ENCODE assay signal across 25 cellular contexts in the genomic region with DNA sequence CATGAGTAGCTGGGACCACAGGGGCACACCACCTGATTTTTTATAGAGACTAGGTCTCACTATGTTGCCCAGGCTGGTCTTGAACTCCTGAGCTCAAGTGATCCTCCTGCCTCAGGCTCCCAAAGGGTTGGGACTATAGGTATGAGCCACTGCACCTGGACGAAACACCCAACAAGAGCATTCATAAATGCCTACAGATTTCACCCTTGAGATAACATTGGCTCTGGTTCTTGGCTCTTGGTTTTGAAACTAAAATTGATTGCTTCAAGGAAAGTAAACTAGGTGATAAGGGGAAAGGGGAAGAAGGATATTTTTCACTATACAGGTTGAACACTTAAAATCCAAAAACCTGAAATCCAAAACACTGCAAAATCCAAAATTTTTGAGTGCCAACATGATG. TPM values are rescaled to one million over a fixed set of nuclear protein-coding genes. Genes with fewer than 3 reads are reported as not detected.
DNase-seq lines count a peak whose midpoint lies in the region; ATAC-seq, FAIRE-seq and TF ChIP-seq lines count a peak whose summit lies in the region.
"Had no signal": no experiment of that assay in that cellular context is flagged by ENCODE, and none has a peak within 500 bp of the region (broad histone marks: within the 10 kb centered on the region; RNA-seq: fewer than 3 reads in every experiment).

No MANE protein-coding gene starts in this region.

- H3K9me3 ChIP-seq in pancreas: no peaks in the 10 kb centered on the region
- H3K9me3 ChIP-seq: A549; BLaER1 treated with 17β-estradiol and CSF1 and Interleukin-3, amounts not matched to agents 10 nM and 100 nM had no signal

- no peak for FAIRE-seq in pancreas (lab: Jason Lieb, UNC)
- FAIRE-seq in RCC 7860 (lab: Jason Lieb, UNC): no peak
- FAIRE-seq: GM12892, GM18507 had no signal

- H3K27me3 Mint-ChIP-seq in CD14-positive monocyte (ENCODE audit: low read depth in 3 of 3): no peaks in the 10 kb centered on the region
- H3K27me3 Mint-ChIP-seq: B cell; CD4-positive, alpha-beta memory T cell; CD4-positive, CD25-positive, alpha-beta regulatory T cell; CD8-positive, alpha-beta memory T cell had no signal

- DNase-seq in CD14-positive monocyte (ENCODE audit: low spot score) (no peak), islet precursor cell (peak; percentile 9), pancreas (no peak), RCC 7860 (ENCODE audit: low spot score) (no peak)
- no peak for DNase-seq in activated CD4-positive, alpha-beta T cell treated with anti-CD3 and anti-CD28 coated beads, Interleukin-2, amount 50 U/mL, for 4 hours
- DNase-seq: AML-193; CD4-positive, alpha-beta memory T cell; CD4-positive, CD25-positive, alpha-beta regulatory T cell; CD8-positive, alpha-beta memory T cell; COR-L47; DMS 273 treated with DMSO at 0.1 percent for 48 hours; DMS153; DMS53; DMS79; DND-41; EL; GDM1 had no signal

- H3K36me3 Mint-ChIP-seq in CD14-positive monocyte: peaks cover 50 to 80% of the 10 kb centered on the region in 2 donors

- TF ChIP-seq CTCF in CD14-positive monocyte (IDR thresholded peaks at IDR 0.05): no peak
- TF ChIP-seq CTCF in pancreas (IDR thresholded peaks at IDR 0.05): no peak

- H3K9me3 Mint-ChIP-seq in CD14-positive monocyte: peaks cover 0 to 6% (median 5%) of the 10 kb centered on the region in 7 donors
- H3K9me3 Mint-ChIP-seq: CD4-positive, alpha-beta memory T cell; CD4-positive, CD25-positive, alpha-beta regulatory T cell; CD8-positive, alpha-beta memory T cell had no signal

- intact Hi-C loops in CD14-positive monocyte (cut with micrococcal nuclease): no loop called here
- intact Hi-C loops in pancreas (cut with DNase I): no loop called here

- H3K36me3 ChIP-seq in pancreas: peaks cover 0 to 33% (median 7%) of the 10 kb centered on the region in 3 donors

- no peak overlapping the region for H3K4me3 Mint-ChIP-seq in CD14-positive monocyte
- H3K4me3 Mint-ChIP-seq: B cell; CD4-positive, alpha-beta memory T cell; CD4-positive, CD25-positive, alpha-beta regulatory T cell; CD8-positive, alpha-beta memory T cell had no signal

- ATAC-seq in pancreas: peak; percentile 25 to 71 (median 42)
- ATAC-seq: A549, GM12878 had no signal

- H3K27ac Mint-ChIP-seq in CD14-positive monocyte: peak overlapping the region in 4 of 7 donors; percentile 45 to 76 (median 74)
- H3K27ac Mint-ChIP-seq: B cell; CD4-positive, CD25-positive, alpha-beta regulatory T cell had no signal

- peaks cover 8 to 13% (median 10%) of the 10 kb centered on the region in 3 donors for H3K4me1 ChIP-seq in pancreas
- H3K4me1 ChIP-seq: A549; BLaER1 treated with 17β-estradiol and CSF1 and Interleukin-3, amounts not matched to agents 10 nM and 100 nM had no signal

- H3K27me3 ChIP-seq in pancreas: no peaks in the 10 kb centered on the region
- H3K27me3 ChIP-seq: BLaER1 treated with 17β-estradiol and CSF1 and Interleukin-3, amounts not matched to agents 10 nM and 100 nM had no signal

- 40 to 58% methylated on average over 1 of the region's 1 CpG for WGBS in pancreas, 2 donors

- H3K4me3 ChIP-seq in pancreas: no peak overlapping the region
- H3K4me3 ChIP-seq: A549; BLaER1 treated with 17β-estradiol and CSF1 and Interleukin-3, amounts not matched to agents 10 nM and 100 nM; GM12878 had no signal

- peaks cover 12% of the 10 kb centered on the region for H3K4me1 Mint-ChIP-seq in CD14-positive monocyte
- H3K4me1 Mint-ChIP-seq: B cell had no signal

- H3K27ac ChIP-seq in pancreas: no peak overlapping the region
- H3K27ac ChIP-seq: 22Rv1; A549; BLaER1 treated with 17β-estradiol and CSF1 and Interleukin-3, amounts not matched to agents 10 nM and 100 nM; C4-2B had no signal

RNA-seq across cellular contexts. Expression of a gene that starts 10.3 kb away (rescaled TPM):
- polyA plus RNA-seq in CD14-positive monocyte: 10 to 100 TPM; 32.4 to 41.2 TPM
- 10 to 100 TPM; 15.7 to 25.2 (median 21.2) TPM for total RNA-seq in pancreas
- polyA plus RNA-seq in pancreas: 10 to 100 TPM; 11.0 to 16.6 TPM

RNA-seq across cellular contexts. Expression of a gene that starts 29.2 kb away (rescaled TPM):
- polyA plus RNA-seq in CD14-positive monocyte (10 to 100 TPM in 1 of 2 donors, 1 to 10 TPM in 1; 9.7 to 14.0 TPM), pancreas (10 to 100 TPM; 12.6 to 21.6 TPM)
- 10 to 100 TPM; 26.2 to 49.8 (median 33.0) TPM for total RNA-seq in pancreas
- total RNA-seq: CD4-positive, CD25-positive, alpha-beta regulatory T cell; GM12878 had no signal
- polyA plus RNA-seq: CD4-positive, alpha-beta memory T cell; CD4-positive, CD25-positive, alpha-beta regulatory T cell; CD8-positive, alpha-beta memory T cell had no signal
